9 cellular contexts compared by ENCODE assay signal in the genomic region with DNA sequence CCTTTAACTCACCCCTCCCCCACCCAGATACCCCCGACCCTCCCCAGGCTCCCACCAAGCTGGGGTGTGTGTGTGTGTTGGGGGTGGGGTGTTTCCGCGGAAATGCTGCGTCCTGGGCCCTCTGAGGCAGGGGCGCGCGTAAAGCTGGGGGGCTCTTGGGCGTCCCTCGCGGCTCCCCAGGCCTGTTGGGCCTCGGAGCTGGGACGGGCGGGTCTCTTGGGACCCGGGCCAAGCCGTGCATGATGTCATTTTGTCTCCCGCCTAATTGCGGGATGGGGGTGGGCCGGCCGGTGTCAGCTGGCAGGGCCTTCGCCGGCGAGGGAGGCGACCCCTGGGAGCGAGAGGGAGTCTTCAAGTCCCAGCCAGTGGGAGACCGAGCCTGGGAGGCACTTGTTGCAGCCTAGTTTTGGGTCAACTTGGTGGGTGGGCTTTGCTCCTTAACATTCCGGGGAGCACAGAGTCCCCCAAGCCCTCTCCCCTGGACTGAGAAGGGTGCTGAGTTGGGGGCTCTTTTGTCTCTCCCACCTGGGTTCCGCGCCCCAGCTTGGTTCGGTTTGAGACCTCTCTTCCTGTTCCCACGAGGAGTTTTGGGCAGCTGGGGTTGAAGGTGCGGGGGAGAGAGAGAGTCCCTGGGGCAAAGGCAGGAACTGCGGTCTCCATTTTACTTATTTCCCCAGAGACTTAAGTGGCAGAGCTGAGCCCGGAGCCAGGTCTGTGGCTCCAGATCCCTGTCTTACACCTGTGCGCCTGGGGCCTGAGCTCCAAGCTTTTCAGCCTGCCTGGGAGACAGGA. TPM values are rescaled to one million over a fixed set of nuclear protein-coding genes. Genes with fewer than 3 reads are reported as not detected.
DNase-seq lines count a peak whose midpoint lies in the region; ATAC-seq, FAIRE-seq and TF ChIP-seq lines count a peak whose summit lies in the region.
"Had no signal": no experiment of that assay in that cellular context is flagged by ENCODE, and none has a peak within 500 bp of the region (broad histone marks: within the 10 kb centered on the region; RNA-seq: fewer than 3 reads in every experiment).

No MANE protein-coding gene starts in this region.

- H3K9ac ChIP-seq in keratinocyte (ENCODE audit: control insufficient read depth, extremely low read depth, insufficient read depth, low read length), result peak overlapping the region; percentile 62

- no peaks in the 10 kb centered on the region for H3K9me3 ChIP-seq in keratinocyte (ENCODE audit: control insufficient read depth, low read depth, low read length)

- H3K27me3 Mint-ChIP-seq in activated T-cell treated with anti-CD3 and anti-CD28 coated beads, Interleukin-2, amount 50 U/mL, for 72 hours (ENCODE audit: low read depth), result peaks cover 19% of the 10 kb centered on the region

- H3K4me3 ChIP-seq in Jurkat, Clone E6-1 (ENCODE audit: low read length), result peak overlapping the region; percentile 86
- peak overlapping the region; percentile 25 to 67 (median 57) for H3K4me3 ChIP-seq in keratinocyte (ENCODE audit: control insufficient read depth in 2 of 3, extremely low read depth in 1 of 3, insufficient read depth in 2 of 3, low read depth in 1 of 3, low read length in 3 of 3)

- H3K9me3 Mint-ChIP-seq in activated T-cell treated with anti-CD3 and anti-CD28 coated beads, Interleukin-2, amount 50 U/mL, for 72 hours, result no peaks in the 10 kb centered on the region

- H3K4me1 Mint-ChIP-seq in activated T-cell treated with anti-CD3 and anti-CD28 coated beads, Interleukin-2, amount 50 U/mL, for 72 hours (ENCODE audit: low read depth), result peaks cover 20% of the 10 kb centered on the region

- peak overlapping the region; percentile 87 for H3K4me2 ChIP-seq in keratinocyte (ENCODE audit: control insufficient read depth, extremely low read depth, insufficient read depth, low read depth, low read length)

- H3K79me2 ChIP-seq in keratinocyte (ENCODE audit: control insufficient read depth, insufficient read depth, low read length), result peaks cover 6% of the 10 kb centered on the region

- peak; percentile 39 for DNase-seq in NCI-H2107 treated with DMSO at 0.1 percent for 48 hours (lab: John Stamatoyannopoulos, UW; ENCODE audit: unreplicated experiment)
- DNase-seq in NCI-H2107 (lab: John Stamatoyannopoulos, UW), result no peak
- DNase-seq in Jurkat, Clone E6-1 (ENCODE audit: low read depth, low spot score), result no peak
- DNase-seq in activated T-cell treated with anti-CD3 and anti-CD28 coated beads, Interleukin-2, amount 50 U/mL, for 72 hours, result peak; percentile 26 to 39
- no peak for DNase-seq in keratinocyte (ENCODE audit: low read depth, low spot score)
- no peak for DNase-seq in ureter (ENCODE audit: low spot score)
- no peak for DNase-seq in NCI-H1930 (lab: John Stamatoyannopoulos, UW)

- H3K27ac ChIP-seq in keratinocyte (ENCODE audit: control insufficient read depth, insufficient read depth, low read length), result peak overlapping the region; percentile 20

- H3K4me3 Mint-ChIP-seq in activated T-cell treated with anti-CD3 and anti-CD28 coated beads, Interleukin-2, amount 50 U/mL, for 72 hours, result peak overlapping the region; percentile 85 to 88

- FAIRE-seq in keratinocyte (lab: Jason Lieb, UNC), result no peak

- peak overlapping the region; percentile 30 for H2AFZ ChIP-seq in keratinocyte (ENCODE audit: control insufficient read depth, low read length)

- dilution Hi-C loops in keratinocyte (cut with MboI; ENCODE audit: extremely low pct_ligation_motif_present, low sequenced_read_pairs), result no loop called here

- H3K27ac Mint-ChIP-seq in activated T-cell treated with anti-CD3 and anti-CD28 coated beads, Interleukin-2, amount 50 U/mL, for 72 hours, result no peak overlapping the region

- H3K4me1 ChIP-seq in keratinocyte (ENCODE audit: control insufficient read depth, extremely low read depth, insufficient read depth, low read length), result peaks cover 23% of the 10 kb centered on the region

- H3K36me3 ChIP-seq in keratinocyte (ENCODE audit: control insufficient read depth in 2 of 2, extremely low read depth in 1 of 2, insufficient read depth in 2 of 2, low read length in 2 of 2), result no peaks in the 10 kb centered on the region

- no peaks in the 10 kb centered on the region for H3K27me3 ChIP-seq in keratinocyte (ENCODE audit: control insufficient read depth, extremely low read depth, insufficient read depth, low read length)

- no peak for TF ChIP-seq CTCF in keratinocyte (optimal IDR thresholded peaks at IDR 0.05 in 1 of 3, IDR thresholded peaks at IDR 0.05 in 1 of 3, conservative IDR thresholded peaks at IDR 0.05 in 1 of 3; ENCODE audit: extremely low read depth in 1 of 3, insufficient read depth in 2 of 3, low read length in 3 of 3)

- no peaks in the 10 kb centered on the region for H3K9me1 ChIP-seq in keratinocyte (ENCODE audit: control insufficient read depth, extremely low read depth, insufficient read depth, low read length)

- peak; percentile 58 for ATAC-seq in GM21447 (IDR thresholded peaks at IDR 0.05; ENCODE audit: unreplicated experiment)
- peak; percentile 35 to 38 for ATAC-seq in activated T-cell treated with anti-CD3 and anti-CD28 coated beads, Interleukin-2, amount 50 U/mL, for 72 hours (replicated peaks in 1 of 2)

- H3K36me3 Mint-ChIP-seq in activated T-cell treated with anti-CD3 and anti-CD28 coated beads, Interleukin-2, amount 50 U/mL, for 72 hours (ENCODE audit: insufficient read depth in 2 of 2), result peaks cover 3% of the 10 kb centered on the region in 2 donors

- H4K20me1 ChIP-seq in keratinocyte (ENCODE audit: control insufficient read depth, extremely low read depth, insufficient read depth, low read length), result no peaks in the 10 kb centered on the region

RNA-seq across cellular contexts. Expression of a gene that starts 0.6 kb away (rescaled TPM):
- 213 TPM for polyA plus RNA-seq in Jurkat, Clone E6-1 (2012; ENCODE audit: insufficient read depth, insufficient read length)
- 10 to 100 TPM; 76.9 to 87.7 TPM for total RNA-seq in activated T-cell treated with anti-CD3 and anti-CD28 coated beads, Interleukin-2, amount 50 U/mL, for 72 hours
- 0.73 to 5.6 TPM (median 4.0 TPM) in 3 replicates for polyA plus RNA-seq in keratinocyte
- polyA plus RNA-seq in keratinocyte (2011; ENCODE audit: low read depth), result 0.16 TPM
- polyA plus RNA-seq in keratinocyte (2011; cell fraction: cytosol; rRNA removed), result 1.3 and 1.8 TPM in 2 replicates
- polyA plus RNA-seq in keratinocyte (2011; cell fraction: nucleus; rRNA removed), result 0.75 and 0.83 TPM in 2 replicates
- 0.18 and 20.6 TPM in 2 replicates for polyA plus RNA-seq in keratinocyte (2012; ENCODE audit: low replicate concordance)
- 1.1 to 29.3 TPM (median 10.8 TPM) in 3 replicates for polyA minus RNA-seq in keratinocyte
- 3.1 TPM for polyA minus RNA-seq in keratinocyte (2011; cell fraction: cytosol; rRNA and poly(A)+ RNA removed)
- 0.74 and 1.1 TPM in 2 replicates for polyA minus RNA-seq in keratinocyte (2011; cell fraction: nucleus; rRNA and poly(A)+ RNA removed)
- total RNA-seq in ureter, result 0.60 TPM

RNA-seq across cellular contexts. Expression of a gene that starts 59.3 kb away (rescaled TPM):
- not detected for polyA plus RNA-seq in Jurkat, Clone E6-1 (2012; ENCODE audit: insufficient read depth, insufficient read length)
- total RNA-seq in activated T-cell treated with anti-CD3 and anti-CD28 coated beads, Interleukin-2, amount 50 U/mL, for 72 hours, result not detected
- polyA plus RNA-seq in keratinocyte, result not detected in 3 replicates
- not detected for polyA plus RNA-seq in keratinocyte (2011; ENCODE audit: low read depth)
- not detected in 2 replicates for polyA plus RNA-seq in keratinocyte (2011; cell fraction: cytosol; rRNA removed)
- polyA plus RNA-seq in keratinocyte (2011; cell fraction: nucleus; rRNA removed), result not detected in 2 replicates
- not detected in 2 replicates for polyA plus RNA-seq in keratinocyte (2012; ENCODE audit: low replicate concordance)
- polyA minus RNA-seq in keratinocyte, result not detected in 3 replicates
- polyA minus RNA-seq in keratinocyte (2011; cell fraction: cytosol; rRNA and poly(A)+ RNA removed), result not detected
- polyA minus RNA-seq in keratinocyte (2011; cell fraction: nucleus; rRNA and poly(A)+ RNA removed), result not detected in 2 replicates
- not detected for total RNA-seq in ureter
- total RNA-seq: dermis microvascular lymphatic vessel endothelial cell had no signal

Comparison
In these comparisons a context has a peak if more than half of its experiments do, and no peak if none do; other contexts are left out.
1. DNase-seq: peak in NCI-H2107 treated with DMSO at 0.1 percent for 48 hours (single experiment) and activated T-cell treated with anti-CD3 and anti-CD28 coated beads, Interleukin-2, amount 50 U/mL, for 72 hours (2 of 2); none in NCI-H2107 (single experiment), Jurkat, Clone E6-1 (single experiment), keratinocyte (single experiment), ureter (single experiment) and NCI-H1930 (0 of 2).
2. RNA of a gene that starts 0.6 kb away (total RNA-seq): 76.9 to 87.7 TPM in activated T-cell treated with anti-CD3 and anti-CD28 coated beads, Interleukin-2, amount 50 U/mL, for 72 hours; 0.60 TPM in ureter (single experiment); every median in the first group is over 10 times any median in the second.